Comparison of ENCODE assay signal across 17 cellular contexts in genomic region chr18:75784413-75784812, GRCh38.
DNase-seq lines count a peak whose midpoint lies in the region; ATAC-seq and TF ChIP-seq lines count a peak whose summit lies in the region.
"Had no signal": no experiment of that assay in that cellular context is flagged by ENCODE, and none has a peak within 500 bp of the region (broad histone marks: within the 10 kb centered on the region; RNA-seq: fewer than 3 reads in every experiment).

No MANE protein-coding gene starts in this region.

- H3F3A ChIP-seq in SK-N-SH (replicated peaks; ENCODE audit: insufficient read depth): no peaks in the 10 kb centered on the region
- H3F3A ChIP-seq in smooth muscle cell (ENCODE audit: low read depth): no peaks in the 10 kb centered on the region

- TF ChIP-seq CTCF in SK-N-SH (IDR thresholded peaks at IDR 0.05) (no peak), glutamatergic neuron (IDR thresholded peaks at IDR 0.05; ENCODE audit: partially characterized antibody, unreplicated experiment) (no peak), smooth muscle cell (IDR thresholded peaks at IDR 0.05; ENCODE audit: borderline replicate concordance, insufficient read depth, poor library complexity, severe bottlenecking) (no peak), esophagus muscularis mucosa (IDR thresholded peaks at IDR 0.05) (no peak)

- H3K9ac ChIP-seq in SK-N-SH: no peak overlapping the region
- H3K9ac ChIP-seq in smooth muscle cell (ENCODE audit: low read depth): no peak overlapping the region

- CTCF ChIA-PET in SK-N-SH (lab: Yijun Ruan, JAX): interaction anchor here (0.6 kb wide), 1 partner anchor 121 kb away, joined by 4 read pairs; no protein-coding TSS in a partner anchor

- H2AFZ ChIP-seq in SK-N-SH (ENCODE audit: low read depth) (no peak overlapping the region), smooth muscle cell (ENCODE audit: low read depth) (peak overlapping the region; percentile 84)

- H3K9me2 ChIP-seq in SK-N-SH: no peaks in the 10 kb centered on the region

- 24% methylated on average over 14 of the region's 14 CpGs for WGBS in SK-N-SH (ENCODE audit: low lambda C conversion rate)
- WGBS in smooth muscle cell (ENCODE audit: low lambda C conversion rate): 41% methylated on average over 14 of the region's 14 CpGs
- 44% methylated on average over 14 of the region's 14 CpGs for WGBS in esophagus muscularis mucosa

- peaks cover 8% of the 10 kb centered on the region for H3K9me3 Mint-ChIP-seq in glutamatergic neuron (ENCODE audit: unreplicated experiment)
- H3K9me3 Mint-ChIP-seq: activated CD4-positive, alpha-beta T cell treated with anti-CD3 and anti-CD28 coated beads, Interleukin-2, amount 10 ng/mL, durations not matched to agents 7 days and 5 days; activated T-cell treated with anti-CD3 and anti-CD28 coated beads, Interleukin-2, amount 50 U/mL, for 72 hours had no signal

- no peak for TF ChIP-seq RAD21 in SK-N-SH (IDR thresholded peaks at IDR 0.05; ENCODE audit: low read length)

- no peak overlapping the region for H3K4me3 ChIP-seq in SK-N-SH (ENCODE audit: low read depth in 2 of 2, low read length in 1 of 2)
- H3K4me3 ChIP-seq in smooth muscle cell: peak overlapping the region; percentile 37
- no peak overlapping the region for H3K4me3 ChIP-seq in esophagus muscularis mucosa
- H3K4me3 ChIP-seq: lung, ovary, thoracic aorta had no signal

- POLR2A ChIA-PET in SK-N-SH (lab: Yijun Ruan, JAX): no interaction called here

- peak; percentile 56 for DNase-seq in SK-N-SH
- DNase-seq in NCI-H82 (lab: John Stamatoyannopoulos, UW): peak; percentile 88
- DNase-seq in glutamatergic neuron: peak; percentile 58
- DNase-seq in smooth muscle cell (lab: John Stamatoyannopoulos, UW; ENCODE audit: unreplicated experiment): no peak
- DNase-seq in activated gamma-delta T cell (lab: John Stamatoyannopoulos, UW): no peak
- no peak for DNase-seq in esophagus muscularis mucosa (ENCODE audit: extremely low spot score)
- DNase-seq: activated CD4-positive, alpha-beta T cell treated with anti-CD3 and anti-CD28 coated beads, Interleukin-2, amount 10 ng/mL, durations not matched to agents 7 days and 5 days; activated T-cell treated with anti-CD3 and anti-CD28 coated beads, Interleukin-2, amount 50 U/mL, for 72 hours; Calu3; HCEC 1CT; NCI-H2081 treated with DMSO at 0.1 percent for 48 hours; ovary had no signal

- H3K27ac Mint-ChIP-seq in glutamatergic neuron (ENCODE audit: unreplicated experiment): peak overlapping the region; percentile 96
- H3K27ac Mint-ChIP-seq: activated CD4-positive, alpha-beta T cell treated with anti-CD3 and anti-CD28 coated beads, Interleukin-2, amount 10 ng/mL, durations not matched to agents 7 days and 5 days; activated T-cell treated with anti-CD3 and anti-CD28 coated beads, Interleukin-2, amount 50 U/mL, for 72 hours had no signal

- TF ChIP-seq EP300 in SK-N-SH (IDR thresholded peaks at IDR 0.05; ENCODE audit: borderline replicate concordance in 1 of 2, low read depth in 1 of 2, low read length in 1 of 2) (peak in 1 of 2 experiments; percentile 50; a peak in 1 of 4 replicates), esophagus muscularis mucosa (IDR thresholded peaks at IDR 0.05) (no peak)

- H3K9me3 ChIP-seq in SK-N-SH (no peaks in the 10 kb centered on the region), smooth muscle cell (replicated peaks; ENCODE audit: low read depth) (no peaks in the 10 kb centered on the region), esophagus muscularis mucosa (no peaks in the 10 kb centered on the region)
- H3K9me3 ChIP-seq: ovary, thoracic aorta had no signal

- H3K36me3 Mint-ChIP-seq in glutamatergic neuron (ENCODE audit: unreplicated experiment): peaks cover 5% of the 10 kb centered on the region

- no peak overlapping the region for H3K4me2 ChIP-seq in SK-N-SH
- H3K4me2 ChIP-seq in smooth muscle cell: peak overlapping the region; percentile 85

- H3K79me2 ChIP-seq in SK-N-SH (ENCODE audit: insufficient read depth): no peaks in the 10 kb centered on the region
- H3K79me2 ChIP-seq in smooth muscle cell (ENCODE audit: low read depth): no peaks in the 10 kb centered on the region

- H3K27ac ChIP-seq in SK-N-SH (ENCODE audit: low read depth in 2 of 2, low read length in 1 of 2) (no peak overlapping the region), smooth muscle cell (ENCODE audit: low read depth) (no peak overlapping the region), esophagus muscularis mucosa (replicated peaks in 1 of 4) (no peak overlapping the region)
- H3K27ac ChIP-seq: ovary, RWPE1, thoracic aorta had no signal

- TF ChIP-seq POLR2A in esophagus muscularis mucosa (IDR thresholded peaks at IDR 0.05; ENCODE audit: low read depth): no peak

- H3K36me3 ChIP-seq in SK-N-SH (replicated peaks in 1 of 2; ENCODE audit: control insufficient read depth in 1 of 2, insufficient read depth in 2 of 2, low read length in 1 of 2) (no peaks in the 10 kb centered on the region), smooth muscle cell (ENCODE audit: low read depth) (no peaks in the 10 kb centered on the region), esophagus muscularis mucosa (no peaks in the 10 kb centered on the region)
- H3K36me3 ChIP-seq: ovary, thoracic aorta had no signal

- peak overlapping the region; percentile 63 for H3K4me3 Mint-ChIP-seq in glutamatergic neuron (ENCODE audit: unreplicated experiment)
- H3K4me3 Mint-ChIP-seq: activated CD4-positive, alpha-beta T cell treated with anti-CD3 and anti-CD28 coated beads, Interleukin-2, amount 10 ng/mL, durations not matched to agents 7 days and 5 days; activated T-cell treated with anti-CD3 and anti-CD28 coated beads, Interleukin-2, amount 50 U/mL, for 72 hours had no signal

- ATAC-seq in SK-N-SH treated with all-trans-retinoic acid at 6 μM for 48 hours (no peak), GM21529 (IDR thresholded peaks at IDR 0.05; ENCODE audit: unreplicated experiment) (no peak)
- ATAC-seq: activated T-cell treated with anti-CD3 and anti-CD28 coated beads, Interleukin-2, amount 50 U/mL, for 72 hours had no signal

- H3K4me1 ChIP-seq in SK-N-SH (ENCODE audit: control insufficient read depth in 1 of 2, insufficient read depth in 2 of 2, low read depth in 1 of 2, low read length in 1 of 2): peaks cover 0 to 3% of the 10 kb centered on the region in 2 experiments; a peak in 1 of 4 replicates
- no peaks in the 10 kb centered on the region for H3K4me1 ChIP-seq in smooth muscle cell (ENCODE audit: low read depth)
- H3K4me1 ChIP-seq in esophagus muscularis mucosa: no peaks in the 10 kb centered on the region

- H4K20me1 ChIP-seq in SK-N-SH (ENCODE audit: insufficient read depth): no peaks in the 10 kb centered on the region
- no peaks in the 10 kb centered on the region for H4K20me1 ChIP-seq in smooth muscle cell (ENCODE audit: low read depth)

- peaks cover 5% of the 10 kb centered on the region for H3K27me3 Mint-ChIP-seq in glutamatergic neuron (ENCODE audit: unreplicated experiment)

- H3K4me1 Mint-ChIP-seq in glutamatergic neuron (ENCODE audit: low read depth, unreplicated experiment): peaks cover 36% of the 10 kb centered on the region
- H3K4me1 Mint-ChIP-seq: activated CD4-positive, alpha-beta T cell treated with anti-CD3 and anti-CD28 coated beads, Interleukin-2, amount 10 ng/mL, durations not matched to agents 7 days and 5 days had no signal

- intact Hi-C loops in esophagus muscularis mucosa (cut with DNase I): no loop called here

- no peaks in the 10 kb centered on the region for H3K27me3 ChIP-seq in SK-N-SH (ENCODE audit: insufficient read depth)
- no peaks in the 10 kb centered on the region for H3K27me3 ChIP-seq in smooth muscle cell (ENCODE audit: low read depth)
- peaks cover 0 to 12% (median 0%) of the 10 kb centered on the region in 4 donors for H3K27me3 ChIP-seq in esophagus muscularis mucosa
- H3K27me3 ChIP-seq: ovary had no signal

TF ChIP-seq in SK-N-SH, 30 proteins besides CTCF, POLR2A, EP300 and RAD21 (continues in another document):
- TF ChIP-seq ELF1 (IDR thresholded peaks at IDR 0.05) (no peak), GABPA (IDR thresholded peaks at IDR 0.05; ENCODE audit: low read depth) (no peak), EZH2phosphoT487 (IDR thresholded peaks at IDR 0.05; ENCODE audit: borderline replicate concordance, low read depth) (no peak)

TF ChIP-seq in SK-N-SH treated with all-trans-retinoic acid at 6 μM for 48 hours, 23 proteins besides CTCF, POLR2A, EP300 and RAD21 (continues in another document):
- TF ChIP-seq BACH2 (CRISPR knock-in tag; IDR thresholded peaks at IDR 0.05; ENCODE audit: borderline replicate concordance) (no peak), ISL1 (CRISPR knock-in tag; IDR thresholded peaks at IDR 0.05) (no peak), ZFP3 (CRISPR knock-in tag; IDR thresholded peaks at IDR 0.05) (no peak), CSRNP3 (CRISPR knock-in tag; IDR thresholded peaks at IDR 0.05) (no peak), ZC3H10 (CRISPR knock-in tag; IDR thresholded peaks at IDR 0.05) (no peak), ZNF565 (CRISPR knock-in tag; conservative IDR thresholded peaks at IDR 0.05; ENCODE audit: low read depth) (no peak), PATZ1 (CRISPR knock-in tag; IDR thresholded peaks at IDR 0.05; ENCODE audit: borderline replicate concordance) (no peak), ZNF70 (CRISPR knock-in tag; IDR thresholded peaks at IDR 0.05) (no peak)

Comparison
In these comparisons a context has a peak if more than half of its experiments do, and no peak if none do; other contexts are left out.
1. DNase-seq: peak in SK-N-SH (single experiment), NCI-H82 (single experiment) and glutamatergic neuron (single experiment); none in smooth muscle cell (single experiment), activated gamma-delta T cell (single experiment) and esophagus muscularis mucosa (single experiment).